Comparison of ENCODE assay signal across 12 cellular contexts in genomic region chr19:18607222-18608101, GRCh38. TPM values are rescaled to one million over a fixed set of nuclear protein-coding genes. Genes with fewer than 3 reads are reported as not detected.
DNase-seq lines count a peak whose midpoint lies in the region; ATAC-seq and TF ChIP-seq lines count a peak whose summit lies in the region.
"Had no signal": no experiment of that assay in that cellular context is flagged by ENCODE, and none has a peak within 500 bp of the region (broad histone marks: within the 10 kb centered on the region; RNA-seq: fewer than 3 reads in every experiment).

No MANE protein-coding gene starts in this region.

- H3K27ac ChIP-seq in endodermal cell (ENCODE audit: low read depth, low read length) = no peak overlapping the region

- H3K27ac Mint-ChIP-seq in IgD-negative memory B cell (no peak overlapping the region), endodermal cell (no peak overlapping the region), osteocyte (ENCODE audit: unreplicated experiment) (no peak overlapping the region)
- H3K27ac Mint-ChIP-seq: activated CD8-positive, alpha-beta memory T cell treated with anti-CD3 and anti-CD28 coated beads, Interleukin-2, amount 10 ng/mL, durations not matched to agents 7 days and 5 days had no signal

- H3K4me3 Mint-ChIP-seq in IgD-negative memory B cell = peak overlapping the region in 3 of 4 donors; percentile 21 to 80 (median 45)
- peak overlapping the region; percentile 37 for H3K4me3 Mint-ChIP-seq in endodermal cell
- H3K4me3 Mint-ChIP-seq in osteocyte (ENCODE audit: unreplicated experiment) = peak overlapping the region; percentile 60
- H3K4me3 Mint-ChIP-seq: activated CD8-positive, alpha-beta memory T cell treated with anti-CD3 and anti-CD28 coated beads, Interleukin-2, amount 10 ng/mL, durations not matched to agents 7 days and 5 days had no signal

- H3K27me3 Mint-ChIP-seq in IgD-negative memory B cell = peaks cover 53% of the 10 kb centered on the region
- peaks cover 81% of the 10 kb centered on the region for H3K27me3 Mint-ChIP-seq in endodermal cell (ENCODE audit: insufficient read depth)
- peaks cover 42% of the 10 kb centered on the region for H3K27me3 Mint-ChIP-seq in osteocyte (ENCODE audit: unreplicated experiment)

- H3K36me3 Mint-ChIP-seq in IgD-negative memory B cell = no peaks in the 10 kb centered on the region
- H3K36me3 Mint-ChIP-seq in endodermal cell (ENCODE audit: low read depth) = no peaks in the 10 kb centered on the region
- peaks cover 4% of the 10 kb centered on the region for H3K36me3 Mint-ChIP-seq in osteocyte (ENCODE audit: unreplicated experiment)
- H3K36me3 Mint-ChIP-seq: activated CD8-positive, alpha-beta memory T cell treated with anti-CD3 and anti-CD28 coated beads, Interleukin-2, amount 10 ng/mL, durations not matched to agents 7 days and 5 days had no signal

- peak; percentile 46 for DNase-seq in DMS53 (lab: John Stamatoyannopoulos, UW)
- no peak for DNase-seq in DMS53 treated with DMSO at 0.1 percent for 48 hours (lab: John Stamatoyannopoulos, UW; ENCODE audit: unreplicated experiment)
- peak; percentile 71 for DNase-seq in endodermal cell
- DNase-seq in osteocyte (ENCODE audit: extremely low spot score, unreplicated experiment) = no peak
- no peak for DNase-seq in left lobe of liver (ENCODE audit: low spot score)
- DNase-seq in NCI-H128 (lab: John Stamatoyannopoulos, UW; ENCODE audit: unreplicated experiment) = no peak
- DNase-seq: activated CD8-positive, alpha-beta memory T cell treated with anti-CD3 and anti-CD28 coated beads, Interleukin-2, amount 10 ng/mL, durations not matched to agents 7 days and 5 days; cerebellar nuclear complex; NCI-H1417 treated with DMSO at 0.1 percent for 48 hours; SHP77 treated with DMSO at 0.1 percent for 48 hours had no signal

- peaks cover 0 to 8% (median 0%) of the 10 kb centered on the region in 3 donors for H3K9me3 Mint-ChIP-seq in IgD-negative memory B cell
- H3K9me3 Mint-ChIP-seq in endodermal cell = no peaks in the 10 kb centered on the region
- no peaks in the 10 kb centered on the region for H3K9me3 Mint-ChIP-seq in osteocyte (ENCODE audit: unreplicated experiment)

- ATAC-seq in HG03442 (IDR thresholded peaks at IDR 0.05; ENCODE audit: unreplicated experiment) (no peak), left lobe of liver (no peak)
- ATAC-seq: activated CD8-positive, alpha-beta memory T cell treated with anti-CD3 and anti-CD28 coated beads, Interleukin-2, amount 10 ng/mL, durations not matched to agents 7 days and 5 days had no signal

- H3K27me3 ChIP-seq in endodermal cell (ENCODE audit: control insufficient read depth, insufficient read depth, low read length, poor library complexity, severe bottlenecking) = peaks cover 95% of the 10 kb centered on the region

- no peak overlapping the region for H3K4me3 ChIP-seq in endodermal cell (ENCODE audit: low read length)

- H3K36me3 ChIP-seq in endodermal cell (ENCODE audit: control insufficient read depth, insufficient read depth, low read length) = no peaks in the 10 kb centered on the region

- H3K9me3 ChIP-seq in endodermal cell (ENCODE audit: control insufficient read depth, low read length) = no peaks in the 10 kb centered on the region

- peaks cover 6% of the 10 kb centered on the region for H3K4me1 ChIP-seq in endodermal cell (ENCODE audit: control insufficient read depth, insufficient read depth, low read length)

- peaks cover 8 to 22% (median 17%) of the 10 kb centered on the region in 3 donors for H3K4me1 Mint-ChIP-seq in IgD-negative memory B cell
- peaks cover 19% of the 10 kb centered on the region for H3K4me1 Mint-ChIP-seq in endodermal cell
- peaks cover 35% of the 10 kb centered on the region for H3K4me1 Mint-ChIP-seq in osteocyte (ENCODE audit: unreplicated experiment)

- no peak overlapping the region for H3K9ac ChIP-seq in endodermal cell (ENCODE audit: extremely low read depth, low read length, poor library complexity, severe bottlenecking)

- TF ChIP-seq CTCF in endodermal cell (conservative IDR thresholded peaks at IDR 0.05) (no peak), osteocyte (IDR thresholded peaks at IDR 0.05) (no peak)

- WGBS in endodermal cell (ENCODE audit: insufficient coverage in 1 of 2, insufficient read length in 1 of 2), 2 experiments = 4 to 5% methylated on average over 4 to 67 of the region's 68 CpGs

RNA-seq across cellular contexts. Expression of gene CRLF1, which starts 0.9 kb away (rescaled TPM):
- polyA plus RNA-seq in IgD-negative memory B cell = 0.38 TPM
- total RNA-seq in endodermal cell = 10 to 100 TPM; 10.4 to 10.5 TPM
- 9.9 TPM for polyA plus RNA-seq in endodermal cell (2013, experiment 1 of 2)
- 11.0 TPM for polyA plus RNA-seq in endodermal cell (2013, experiment 2 of 2)
- total RNA-seq in osteocyte = 17.0 and 18.7 TPM in 2 replicates
- total RNA-seq in left lobe of liver = 0.20 TPM
- total RNA-seq: activated CD8-positive, alpha-beta memory T cell treated with anti-CD3 and anti-CD28 coated beads, Interleukin-2, amount 10 ng/mL, durations not matched to agents 7 days and 5 days had no signal

RNA-seq across cellular contexts. Expression of gene TMEM59L, which starts 5.2 kb away (rescaled TPM):
- polyA plus RNA-seq in IgD-negative memory B cell = not detected
- total RNA-seq in endodermal cell = 1 to 10 TPM; 5.0 to 7.2 TPM
- 14.1 TPM for polyA plus RNA-seq in endodermal cell (2013, experiment 1 of 2)
- polyA plus RNA-seq in endodermal cell (2013, experiment 2 of 2) = 12.5 TPM
- total RNA-seq in osteocyte = 4.7 and 5.9 TPM in 2 replicates
- total RNA-seq in left lobe of liver = not detected
- total RNA-seq: activated CD8-positive, alpha-beta memory T cell treated with anti-CD3 and anti-CD28 coated beads, Interleukin-2, amount 10 ng/mL, durations not matched to agents 7 days and 5 days had no signal

RNA-seq across cellular contexts. Expression of gene REX1BD, which starts 18.9 kb away (rescaled TPM):
- polyA plus RNA-seq in IgD-negative memory B cell = 138 TPM
- total RNA-seq in endodermal cell = 10 to 100 TPM; 76.9 to 83.9 TPM
- polyA plus RNA-seq in endodermal cell (2013, experiment 1 of 2) = 50.3 TPM
- 45.4 TPM for polyA plus RNA-seq in endodermal cell (2013, experiment 2 of 2)
- total RNA-seq in osteocyte = 55.7 and 59.4 TPM in 2 replicates
- total RNA-seq in left lobe of liver = 55.7 TPM

RNA-seq across cellular contexts. Expression of gene KLHL26, which starts 29.4 kb away (rescaled TPM):
- 3.2 TPM for polyA plus RNA-seq in IgD-negative memory B cell
- total RNA-seq in endodermal cell (10 to 100 TPM in 1 of 2 donors, 1 to 10 TPM in 1; 9.4 to 11.2 TPM), osteocyte (12.4 and 13.2 TPM in 2 replicates), left lobe of liver (6.1 TPM)
- 5.7 TPM for polyA plus RNA-seq in endodermal cell (2013, experiment 1 of 2)
- polyA plus RNA-seq in endodermal cell (2013, experiment 2 of 2) = 5.3 TPM

RNA-seq across cellular contexts. Expression of gene UBA52, which starts 35.8 kb away (rescaled TPM):
- polyA plus RNA-seq in IgD-negative memory B cell = 1,891 TPM
- total RNA-seq in endodermal cell (1,000 to 10,000 TPM; 1,143 to 1,222 TPM), osteocyte (1,032 and 1,081 TPM in 2 replicates), left lobe of liver (425 TPM)
- polyA plus RNA-seq in endodermal cell (2013, experiment 1 of 2) = 1,238 TPM
- polyA plus RNA-seq in endodermal cell (2013, experiment 2 of 2) = 1,200 TPM

Comparison
In these comparisons a context has a peak if more than half of its experiments do, and no peak if none do; other contexts are left out.
1. DNase-seq: peak in DMS53 (single experiment) and endodermal cell (single experiment); none in DMS53 treated with DMSO at 0.1 percent for 48 hours (single experiment), osteocyte (single experiment), left lobe of liver (single experiment) and NCI-H128 (single experiment).
2. Peak in every context shown above with its lines, with median percentiles within 50 percentile points of each other: H3K4me3 Mint-ChIP-seq.